13 cellular contexts compared by ENCODE assay signal in the genomic region with DNA sequence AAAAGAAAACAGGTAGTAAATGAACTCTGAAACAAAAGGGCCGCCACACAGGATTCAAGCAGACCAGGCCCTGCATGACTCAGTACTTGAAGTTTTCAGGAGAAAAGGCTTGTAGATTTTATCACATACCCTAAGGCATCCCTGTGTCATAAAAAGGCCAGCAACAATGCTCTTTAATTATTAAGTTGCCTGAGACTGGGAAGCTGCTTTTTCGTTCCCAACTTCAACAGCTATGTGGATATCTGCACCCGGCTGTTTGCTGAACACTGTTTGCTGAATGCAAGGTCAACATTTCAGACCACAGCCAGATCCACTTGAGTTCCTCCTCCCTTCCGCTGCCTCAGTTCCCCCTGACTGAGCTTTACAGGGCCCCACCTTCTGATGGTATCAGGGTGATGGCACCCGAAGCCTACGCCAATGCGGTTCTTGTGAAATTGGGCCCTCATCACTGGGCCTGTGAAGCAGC. TPM values are rescaled to one million over a fixed set of nuclear protein-coding genes. Genes with fewer than 3 reads are reported as not detected.
DNase-seq lines count a peak whose midpoint lies in the region; ATAC-seq and TF ChIP-seq lines count a peak whose summit lies in the region.
"Had no signal": no experiment of that assay in that cellular context is flagged by ENCODE, and none has a peak within 500 bp of the region (broad histone marks: within the 10 kb centered on the region; RNA-seq: fewer than 3 reads in every experiment).

No MANE protein-coding gene starts in this region.

- no peak overlapping the region for H3K4me3 ChIP-seq in RWPE2 (ENCODE audit: severe bottlenecking)
- H3K4me3 ChIP-seq in spleen: no peak overlapping the region
- no peak overlapping the region for H3K4me3 ChIP-seq in MG63

- CTCF ChIA-PET in activated CD4-positive, alpha-beta T cell treated with anti-CD3 and anti-CD28 coated beads for 36 hours (lab: Charles Lee): interaction anchor here (0.6 kb wide), 2 partner anchors 16 to 24 kb away, joined by 3 read pairs; no protein-coding TSS in a partner anchor

- no peak for TF ChIP-seq CTCF in RWPE2 (IDR thresholded peaks at IDR 0.05; ENCODE audit: poor library complexity, severe bottlenecking)
- no peak for TF ChIP-seq CTCF in foreskin keratinocyte (conservative IDR thresholded peaks at IDR 0.05)
- no peak for TF ChIP-seq CTCF in spleen (IDR thresholded peaks at IDR 0.05 in 8 of 11, conservative IDR thresholded peaks at IDR 0.05 in 3 of 11)

- H3K4me3 Mint-ChIP-seq in activated CD4-positive, alpha-beta T cell treated with anti-CD3 and anti-CD28 coated beads for 36 hours: no peak overlapping the region

- H3K27me3 ChIP-seq in RWPE2 (ENCODE audit: insufficient read depth, poor library complexity, severe bottlenecking): no peaks in the 10 kb centered on the region
- H3K27me3 ChIP-seq in foreskin keratinocyte: no peaks in the 10 kb centered on the region
- no peaks in the 10 kb centered on the region for H3K27me3 ChIP-seq in spleen (replicated peaks in 1 of 7)
- H3K27me3 ChIP-seq in MG63: no peaks in the 10 kb centered on the region

- TF ChIP-seq POLR2A in spleen (IDR thresholded peaks at IDR 0.05): no peak

- no peaks in the 10 kb centered on the region for H3K27me3 Mint-ChIP-seq in activated CD4-positive, alpha-beta T cell treated with anti-CD3 and anti-CD28 coated beads for 36 hours

- 86 to 92% (median 89%) methylated on average over 4 to 7 of the region's 7 CpGs for WGBS in spleen, 5 donors

- DNase-seq in activated CD4-positive, alpha-beta T cell treated with anti-CD3 and anti-CD28 coated beads for 36 hours: no peak
- no peak for DNase-seq in activated CD4-positive, alpha-beta T cell treated with anti-CD3 and anti-CD28 coated beads for 1 hour
- DNase-seq in RWPE2 (ENCODE audit: low spot score): no peak
- DNase-seq in foreskin keratinocyte: peak; percentile 76 to 92
- DNase-seq in spleen: peak; percentile 47
- no peak for DNase-seq in DMS79 (lab: John Stamatoyannopoulos, UW)
- no peak for DNase-seq in MG63
- DNase-seq in NCI-H128 (lab: John Stamatoyannopoulos, UW; ENCODE audit: unreplicated experiment): no peak
- DNase-seq: activated CD4-positive, alpha-beta T cell treated with anti-CD3 and anti-CD28 coated beads, Interleukin-2, amount 50 U/mL, for 48 hours; left ventricle myocardium superior; NCI-H1694 treated with DMSO at 0.1 percent for 48 hours had no signal

- H3K36me3 Mint-ChIP-seq in activated CD4-positive, alpha-beta T cell treated with anti-CD3 and anti-CD28 coated beads for 36 hours (ENCODE audit: low read depth): peaks cover 76% of the 10 kb centered on the region

- H3K9me3 ChIP-seq in RWPE2 (ENCODE audit: severe bottlenecking) (no peaks in the 10 kb centered on the region), spleen (no peaks in the 10 kb centered on the region), MG63 (no peaks in the 10 kb centered on the region)

- H3K4me1 ChIP-seq in RWPE2 (ENCODE audit: insufficient read depth, poor library complexity, severe bottlenecking) (peaks cover 46% of the 10 kb centered on the region), foreskin keratinocyte (peaks cover 27% of the 10 kb centered on the region), spleen (peaks cover 6 to 74% (median 45%) of the 10 kb centered on the region in 6 donors)

- H3K9me3 Mint-ChIP-seq in activated CD4-positive, alpha-beta T cell treated with anti-CD3 and anti-CD28 coated beads for 36 hours (ENCODE audit: low read depth): no peaks in the 10 kb centered on the region

- peak overlapping the region; percentile 69 for H3K27ac Mint-ChIP-seq in activated CD4-positive, alpha-beta T cell treated with anti-CD3 and anti-CD28 coated beads for 36 hours

- H3K27ac ChIP-seq in RWPE2 (ENCODE audit: poor library complexity, severe bottlenecking) (peak overlapping the region; percentile 82), foreskin keratinocyte (peak overlapping the region; percentile 38), spleen (peak overlapping the region in 5 of 8 donors; percentile 46 to 99 (median 72))
- H3K27ac ChIP-seq: HL-60 had no signal

- intact Hi-C loops in activated CD4-positive, alpha-beta T cell treated with anti-CD3 and anti-CD28 coated beads for 36 hours (cut with DNase I, micrococcal nuclease): loop anchor here in 1 of 2 experiments (1.0 to 2.0 kb wide), 2 partner anchors 101 to 108 kb away; no protein-coding TSS in a partner anchor
- intact Hi-C loops in spleen (cut with DNase I; ENCODE audit: low total_unique reads): no loop called here

- peaks cover 48% of the 10 kb centered on the region for H3K4me1 Mint-ChIP-seq in activated CD4-positive, alpha-beta T cell treated with anti-CD3 and anti-CD28 coated beads for 36 hours

- ATAC-seq in activated CD4-positive, alpha-beta T cell treated with anti-CD3 and anti-CD28 coated beads for 36 hours: no peak
- ATAC-seq in RWPE2 (ENCODE audit: low read depth): peak; percentile 28
- ATAC-seq in foreskin keratinocyte: peak; percentile 45
- ATAC-seq: left ventricle myocardium superior, sciatic nerve had no signal

- H3K36me3 ChIP-seq in RWPE2 (ENCODE audit: low read depth) (peaks cover 66% of the 10 kb centered on the region), spleen (peaks cover 10 to 83% (median 79%) of the 10 kb centered on the region in 6 donors), MG63 (peaks cover 70% of the 10 kb centered on the region)

- POLR2A ChIA-PET in activated CD4-positive, alpha-beta T cell treated with anti-CD3 and anti-CD28 coated beads for 36 hours (lab: Charles Lee): interaction anchor here (1.2 to 1.6 kb wide), 5 partner anchors 10 to 103 kb away, joined by 3 to 7 read pairs (median 5); a partner anchor contains a TSS

RNA-seq across cellular contexts. Expression of a gene that starts 6.1 kb away (rescaled TPM):
- total RNA-seq in activated CD4-positive, alpha-beta T cell treated with anti-CD3 and anti-CD28 coated beads for 36 hours: 100 to 1,000 TPM; 114 to 154 TPM
- total RNA-seq in foreskin keratinocyte: 51.5 and 64.9 TPM in 2 replicates
- polyA plus RNA-seq in foreskin keratinocyte: 114 and 121 TPM in 2 replicates
- total RNA-seq in spleen: 100 to 1,000 TPM; 119 to 293 (median 191) TPM
- polyA plus RNA-seq in spleen: 100 to 1,000 TPM; 196 to 370 (median 216) TPM
- 76.7 and 102 TPM in 2 replicates for total RNA-seq in MG63 (2014; rRNA removed; shearing (Covaris generic); ENCODE audit: low replicate concordance)

RNA-seq across cellular contexts. Expression of a gene that starts 12.1 kb away (rescaled TPM):
- total RNA-seq in activated CD4-positive, alpha-beta T cell treated with anti-CD3 and anti-CD28 coated beads for 36 hours: 100 to 1,000 TPM; 714 to 722 TPM
- total RNA-seq in foreskin keratinocyte (344 and 388 TPM in 2 replicates), spleen (100 to 1,000 TPM; 188 to 357 (median 294) TPM)
- polyA plus RNA-seq in foreskin keratinocyte (268 and 317 TPM in 2 replicates), spleen (100 to 1,000 TPM; 147 to 175 (median 168) TPM)
- total RNA-seq in MG63 (2014; rRNA removed; shearing (Covaris generic); ENCODE audit: low replicate concordance): 385 and 511 TPM in 2 replicates

RNA-seq across cellular contexts. Expression of a gene that starts 24.9 kb away (rescaled TPM):
- 1 to 10 TPM in 1 of 2 experiments, under 1 TPM in 1; 0.59 to 1.1 TPM for total RNA-seq in activated CD4-positive, alpha-beta T cell treated with anti-CD3 and anti-CD28 coated beads for 36 hours
- total RNA-seq in foreskin keratinocyte (0.20 TPM in 1 of 2 replicates, not detected in the other), spleen (1 to 10 TPM; 1.1 to 7.5 (median 2.8) TPM)
- polyA plus RNA-seq in foreskin keratinocyte (0.24 TPM in 1 of 2 replicates, not detected in the other), spleen (1 to 10 TPM; 2.9 to 9.6 (median 9.3) TPM)
- total RNA-seq in MG63 (2014; rRNA removed; shearing (Covaris generic); ENCODE audit: low replicate concordance): not detected in 2 replicates

RNA-seq across cellular contexts. Expression of a gene that starts 40.4 kb away (rescaled TPM):
- 10 to 100 TPM; 85.8 to 90.3 TPM for total RNA-seq in activated CD4-positive, alpha-beta T cell treated with anti-CD3 and anti-CD28 coated beads for 36 hours
- total RNA-seq in foreskin keratinocyte: 8.3 and 8.7 TPM in 2 replicates
- 6.2 and 6.5 TPM in 2 replicates for polyA plus RNA-seq in foreskin keratinocyte
- 10 to 100 TPM; 14.5 to 31.3 (median 26.5) TPM for total RNA-seq in spleen
- 10 to 100 TPM; 26.6 to 42.5 (median 36.0) TPM for polyA plus RNA-seq in spleen
- total RNA-seq in MG63 (2014; rRNA removed; shearing (Covaris generic); ENCODE audit: low replicate concordance): 6.9 and 8.2 TPM in 2 replicates

RNA-seq across cellular contexts. Expression of a gene that starts 48.7 kb away (rescaled TPM):
- total RNA-seq in activated CD4-positive, alpha-beta T cell treated with anti-CD3 and anti-CD28 coated beads for 36 hours: not detected
- total RNA-seq in foreskin keratinocyte (407 and 889 TPM in 2 replicates), spleen (10 to 100 TPM in 2 of 7 donors, 1 to 10 TPM in 2, not detected in 3; 1.1 to 60.3 (median 17.5) TPM)
- polyA plus RNA-seq in foreskin keratinocyte (687 and 1,622 TPM in 2 replicates), spleen (100 to 1,000 TPM in 2 of 3 donors, 1 to 10 TPM in 1; 1.1 to 167 (median 116) TPM)
- not detected in 2 replicates for total RNA-seq in MG63 (2014; rRNA removed; shearing (Covaris generic); ENCODE audit: low replicate concordance)
- total RNA-seq: left ventricle myocardium superior, sciatic nerve had no signal

Comparison
In these comparisons a context has a peak if more than half of its experiments do, and no peak if none do; other contexts are left out.
1. DNase-seq: peak in foreskin keratinocyte (2 of 2) and spleen (single experiment); none in activated CD4-positive, alpha-beta T cell treated with anti-CD3 and anti-CD28 coated beads for 36 hours (single experiment), activated CD4-positive, alpha-beta T cell treated with anti-CD3 and anti-CD28 coated beads for 1 hour (single experiment), RWPE2 (single experiment), DMS79 (single experiment), MG63 (single experiment) and NCI-H128 (single experiment).
2. Peak in every context shown above with its lines, with median percentiles within 50 percentile points of each other: H3K27ac ChIP-seq.